30 cellular contexts compared by ENCODE assay signal in the genomic region with DNA sequence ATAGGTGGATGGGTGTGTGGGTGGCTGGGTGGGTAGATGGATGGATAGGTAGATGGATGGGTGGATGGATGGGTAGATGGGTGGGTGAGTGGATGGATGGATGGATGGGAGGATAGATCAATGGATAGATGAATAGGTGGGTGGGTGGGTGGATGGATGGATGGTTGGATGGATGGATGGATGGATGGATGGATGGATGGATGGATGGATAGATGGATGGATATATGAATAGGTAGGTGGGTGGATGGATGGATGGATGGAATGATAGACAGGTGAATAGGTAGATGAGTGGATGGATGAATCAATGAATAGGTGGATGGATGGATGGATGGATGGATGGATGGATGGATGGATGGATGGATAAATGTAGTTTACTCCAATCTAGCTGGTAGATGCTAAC. TPM values are rescaled to one million over a fixed set of nuclear protein-coding genes. Genes with fewer than 3 reads are reported as not detected.
DNase-seq lines count a peak whose midpoint lies in the region; ATAC-seq, FAIRE-seq and TF ChIP-seq lines count a peak whose summit lies in the region.
"Had no signal": no experiment of that assay in that cellular context is flagged by ENCODE, and none has a peak within 500 bp of the region (broad histone marks: within the 10 kb centered on the region; RNA-seq: fewer than 3 reads in every experiment).

No MANE protein-coding gene starts in this region.

- no peak for FAIRE-seq in H1 (lab: Jason Lieb, UNC)
- FAIRE-seq: A204.1, GM12878, GM12892, GM18507 had no signal

- H3K9ac ChIP-seq in IMR-90 (ENCODE audit: low read depth, low read length) (no peak overlapping the region), H1 (replicated peaks in 1 of 4; ENCODE audit: extremely low read depth in 1 of 4, low read depth in 3 of 4, low read length in 3 of 4) (no peak overlapping the region)
- H3K9ac ChIP-seq: BLaER1 had no signal

- H3K9me3 ChIP-seq in HEK293 (ENCODE audit: control insufficient read depth, insufficient read depth, low read depth, low read length), result no peaks in the 10 kb centered on the region
- H3K9me3 ChIP-seq in IMR-90 (ENCODE audit: control insufficient read depth, insufficient read depth, low read length), result no peaks in the 10 kb centered on the region
- H3K9me3 ChIP-seq in H1 (ENCODE audit: insufficient read depth in 2 of 2, low read depth in 1 of 2, low read length in 1 of 2), result no peaks in the 10 kb centered on the region
- H3K9me3 ChIP-seq in MG63, result no peaks in the 10 kb centered on the region
- H3K9me3 ChIP-seq: BE2C, BLaER1 had no signal

- TF ChIP-seq CTCF in HEK293 (tag by site-specific recombination; IDR thresholded peaks at IDR 0.05) (no peak), IMR-90 (conservative IDR thresholded peaks at IDR 0.05; ENCODE audit: low read depth, low read length) (no peak), H1 (IDR thresholded peaks at IDR 0.05; ENCODE audit: control extremely low read depth in 1 of 3, insufficient read depth in 1 of 3, low read depth in 1 of 3, low read length in 3 of 3) (no peak)

- no peak for TF ChIP-seq EP300 in H1 (IDR thresholded peaks at IDR 0.05; ENCODE audit: borderline replicate concordance in 1 of 2, low read depth in 2 of 2, low read length in 2 of 2)

- H4K8ac ChIP-seq in IMR-90 (ENCODE audit: low read depth in 2 of 2, low read length in 2 of 2) (no peak overlapping the region), H1 (ENCODE audit: extremely low read depth, insufficient read depth, low read length) (no peak overlapping the region)

- H3K18ac ChIP-seq in IMR-90 (ENCODE audit: low read depth, low read length) (no peak overlapping the region), H1 (ENCODE audit: extremely low read depth, low read length) (no peak overlapping the region)

- no peaks in the 10 kb centered on the region for H3K9me1 ChIP-seq in IMR-90 (ENCODE audit: insufficient read depth, low read length)

- H2AK9ac ChIP-seq in IMR-90 (replicated peaks; ENCODE audit: low read depth, low read length, poor library complexity), result no peak overlapping the region

- H3K4me2 ChIP-seq in IMR-90 (ENCODE audit: low read depth, low read length), result no peak overlapping the region
- no peak overlapping the region for H3K4me2 ChIP-seq in H1 (ENCODE audit: insufficient read depth in 1 of 2, low read depth in 2 of 2, low read length in 2 of 2)
- H3K4me2 ChIP-seq: BLaER1 had no signal

- dilution Hi-C loops in IMR-90 (cut with HindIII; ENCODE audit: low sequenced_read_pairs, unreplicated experiment), result no loop called here

- CTCF ChIA-PET in HEK293 (lab: Yijun Ruan, JAX) (interaction anchor here (0.7 kb wide), 1 partner anchor 81 kb away, joined by 5 read pairs; no protein-coding TSS in a partner anchor), IMR-90 (lab: Yijun Ruan, JAX) (no interaction called here), H1 (lab: Charles Lee; ENCODE audit: partially characterized antibody) (interaction anchor here (0.7 to 6.4 kb wide), 3 partner anchors 8 to 123 kb away, joined by 3 to 46 read pairs (median 3); no protein-coding TSS in a partner anchor)

- in situ Hi-C loops in IMR-90 (cut with MboI; ENCODE audit: low sequenced_read_pairs), result loop anchor here (25.0 kb wide), 1 partner anchor 290 kb away; no protein-coding TSS in a partner anchor

- H3K56ac ChIP-seq in IMR-90 (ENCODE audit: extremely low read depth, insufficient read depth, low read length) (no peak overlapping the region), H1 (replicated peaks; ENCODE audit: insufficient read length, low read depth, low read length) (peak overlapping the region; percentile 74)

- ATAC-seq in IMR-90 (ENCODE audit: low read depth), result no peak
- ATAC-seq: GM12878 had no signal

- peaks cover 5% of the 10 kb centered on the region; the same call in 1 of the 2 replicates for H3K23me2 ChIP-seq in H1 (ENCODE audit: low read depth, low read length)

- H3K79me1 ChIP-seq in IMR-90 (ENCODE audit: low read depth in 1 of 2, low read length in 2 of 2) (no peaks in the 10 kb centered on the region), H1 (ENCODE audit: low read depth, low read length) (no peaks in the 10 kb centered on the region)

- H2BK120ac ChIP-seq in IMR-90 (ENCODE audit: low read depth, low read length) (no peak overlapping the region), H1 (replicated peaks; ENCODE audit: low read depth, low read length) (no peak overlapping the region)

- H3K36me3 ChIP-seq in HEK293 (ENCODE audit: control insufficient read depth in 2 of 2, insufficient read depth in 1 of 2, low read length in 2 of 2), result no peaks in the 10 kb centered on the region
- no peaks in the 10 kb centered on the region for H3K36me3 ChIP-seq in IMR-90 (ENCODE audit: control insufficient read depth, insufficient read depth, low read length)
- H3K36me3 ChIP-seq in H1 (ENCODE audit: control insufficient read depth in 2 of 4, insufficient read depth in 4 of 4, low read length in 3 of 4), result no peaks in the 10 kb centered on the region
- no peaks in the 10 kb centered on the region for H3K36me3 ChIP-seq in MG63
- H3K36me3 ChIP-seq: BE2C, BLaER1 had no signal

- TF ChIP-seq RAD21 in IMR-90 (IDR thresholded peaks at IDR 0.05; ENCODE audit: low read length) (no peak), H1 (IDR thresholded peaks at IDR 0.05 in 1 of 2, conservative IDR thresholded peaks at IDR 0.05 in 1 of 2; ENCODE audit: low read depth in 2 of 2, low read length in 2 of 2) (no peak)

- H3K79me2 ChIP-seq in H1 (ENCODE audit: control insufficient read depth in 1 of 2, insufficient read depth in 2 of 2, low read length in 2 of 2), result no peaks in the 10 kb centered on the region

- H2BK15ac ChIP-seq in IMR-90 (ENCODE audit: low read depth, low read length) (no peak overlapping the region), H1 (ENCODE audit: low read length) (no peak overlapping the region)

- H3K23ac ChIP-seq in IMR-90 (ENCODE audit: low read depth, low read length) (no peak overlapping the region), H1 (ENCODE audit: insufficient read length) (no peak overlapping the region)

- H3K4me3 ChIP-seq in HEK293 (ENCODE audit: low read depth, low read length) (no peak overlapping the region), IMR-90 (ENCODE audit: insufficient read depth, low read depth, low read length) (no peak overlapping the region), H1 (ENCODE audit: extremely low read depth in 1 of 4, insufficient read depth in 2 of 4, low read depth in 3 of 4, low read length in 4 of 4) (no peak overlapping the region), MG63 (no peak overlapping the region)
- H3K4me3 ChIP-seq: BLaER1, GM12878 had no signal

- TF ChIP-seq POLR2A in IMR-90 (IDR thresholded peaks at IDR 0.05; ENCODE audit: low read depth, low read length) (no peak), H1 (IDR thresholded peaks at IDR 0.05; ENCODE audit: control extremely low read depth in 1 of 2, low read depth in 2 of 2, low read length in 2 of 2) (no peak)

- no peaks in the 10 kb centered on the region for H3K4me1 ChIP-seq in HEK293 (ENCODE audit: control insufficient read depth, insufficient read depth, low read length)
- no peaks in the 10 kb centered on the region for H3K4me1 ChIP-seq in IMR-90 (ENCODE audit: control insufficient read depth, insufficient read depth, low read length)
- no peaks in the 10 kb centered on the region for H3K4me1 ChIP-seq in H1 (replicated peaks in 1 of 4; ENCODE audit: control insufficient read depth in 3 of 4, insufficient read depth in 4 of 4, low read length in 3 of 4)
- H3K4me1 ChIP-seq: BE2C had no signal

- H3K27ac ChIP-seq in HEK293 (ENCODE audit: extremely low read depth, low read depth, low read length), result no peak overlapping the region
- no peak overlapping the region for H3K27ac ChIP-seq in IMR-90 (ENCODE audit: insufficient read depth, low read length)
- no peak overlapping the region for H3K27ac ChIP-seq in H1 (ENCODE audit: low read depth, low read length)
- H3K27ac ChIP-seq: BLaER1 had no signal

- H3K27me3 ChIP-seq in IMR-90 (ENCODE audit: control insufficient read depth, insufficient read depth, low read length) (peaks cover 8% of the 10 kb centered on the region), H1 (replicated peaks in 1 of 4; ENCODE audit: control insufficient read depth in 3 of 4, extremely low read depth in 1 of 4, insufficient read depth in 3 of 4, low read length in 3 of 4) (no peaks in the 10 kb centered on the region), MG63 (no peaks in the 10 kb centered on the region; the same call in 1 of the 2 replicates)
- H3K27me3 ChIP-seq: BE2C, BLaER1 had no signal

- POLR2A ChIA-PET in HEK293 (lab: Yijun Ruan, JAX) (no interaction called here), IMR-90 (lab: Charles Lee; ENCODE audit: unreplicated experiment) (no interaction called here), H1 (lab: Charles Lee; ENCODE audit: partially characterized antibody) (no interaction called here)

- intact Hi-C loops in IMR-90 (cut with micrococcal nuclease), result no loop called here

- H4K5ac ChIP-seq in IMR-90 (ENCODE audit: low read depth, low read length) (no peak overlapping the region), H1 (ENCODE audit: insufficient read length, low read depth, low read length) (no peak overlapping the region)

- H2AK5ac ChIP-seq in IMR-90 (ENCODE audit: low read depth, low read length) (no peak overlapping the region), H1 (ENCODE audit: low read depth, low read length) (no peak overlapping the region)

- H2BK20ac ChIP-seq in IMR-90 (ENCODE audit: low read depth, low read length) (no peak overlapping the region), H1 (ENCODE audit: low read length) (no peak overlapping the region)

- H2BK5ac ChIP-seq in IMR-90 (ENCODE audit: low read depth, low read length, poor library complexity, severe bottlenecking) (peak overlapping the region; percentile 24), H1 (ENCODE audit: low read depth, low read length) (no peak overlapping the region)

- no TSS peak for BruUV-seq in IMR-90 (replicated peaks; lab: Mats Ljungman, UMichigan)

- H3K14ac ChIP-seq in IMR-90 (replicated peaks; ENCODE audit: low read depth, low read length), result no peak overlapping the region
- H3K14ac ChIP-seq in H1 (ENCODE audit: insufficient read length), result no peak overlapping the region

- no peak overlapping the region for H2AFZ ChIP-seq in IMR-90 (replicated peaks; ENCODE audit: low read length, poor library complexity)
- no peak overlapping the region for H2AFZ ChIP-seq in H1 (ENCODE audit: low read length)

- no peak overlapping the region for H3K4ac ChIP-seq in IMR-90 (ENCODE audit: low read depth, low read length)
- no peak overlapping the region for H3K4ac ChIP-seq in H1 (replicated peaks; ENCODE audit: insufficient read length, low read depth, low read length)

- H4K20me1 ChIP-seq in IMR-90 (ENCODE audit: insufficient read depth, low read length), result no peaks in the 10 kb centered on the region
- no peaks in the 10 kb centered on the region for H4K20me1 ChIP-seq in H1 (replicated peaks in 1 of 2; ENCODE audit: control insufficient read depth in 1 of 2, insufficient read depth in 2 of 2, low read length in 2 of 2)
- H4K20me1 ChIP-seq: BLaER1 had no signal

- no peak overlapping the region for H4K91ac ChIP-seq in IMR-90 (ENCODE audit: insufficient read depth, low read depth, low read length)
- H4K91ac ChIP-seq in H1 (replicated peaks; ENCODE audit: insufficient read length, low read length), result no peak overlapping the region

- DNase-seq in IMR-90 (no peak), H1 (ENCODE audit: low read depth in 1 of 2, low spot score in 2 of 2) (no peak), RKO (ENCODE audit: low spot score) (no peak), T-helper 9 cell (no peak), MG63 (no peak)
- DNase-seq: 8988T; ACHN; BE2C; C1 segment of cervical spinal cord; CD4-positive, alpha-beta memory T cell; CD4-positive, CD25-positive, alpha-beta regulatory T cell; CD8-positive, alpha-beta memory T cell; COR-L47; DMS 273 treated with DMSO at 0.1 percent for 48 hours; DMS153; DMS53; DMS79; DND-41; EL; GDM1 had no signal

- H2BK12ac ChIP-seq in H1 (ENCODE audit: low read depth, low read length), result no peak overlapping the region

RNA-seq across cellular contexts. Expression of a gene that starts 52.7 kb away (rescaled TPM):
- total RNA-seq in IMR-90 (2012; rRNA removed), result 0.18 TPM in 1 of 2 replicates, not detected in the other
- not detected in 2 replicates for polyA plus RNA-seq in IMR-90 (2012; rRNA removed)
- polyA plus RNA-seq in IMR-90 (2012; cell fraction: cytosol; rRNA removed), result 0.01 TPM in 1 of 2 replicates, not detected in the other
- 0.28 TPM in 1 of 2 replicates, not detected in the other for polyA plus RNA-seq in IMR-90 (2012; cell fraction: nucleus; rRNA removed; ENCODE audit: low replicate concordance)
- 0.07 and 0.10 TPM in 2 replicates for total RNA-seq in H1 (2021; fragmentation: NEBNext Ultra II Directional; extraction: Animal tissue kit (Norgen Biotek cat#: 25700))
- polyA plus RNA-seq in H1 (2011; rRNA removed), result 0.20 and 0.47 TPM in 2 replicates
- polyA plus RNA-seq in H1 (2011; cell fraction: cytosol; rRNA removed), result 0.26 TPM
- 1.1 TPM for polyA plus RNA-seq in H1 (2011; cell fraction: nucleus; rRNA removed)
- 0.13 to 0.32 TPM (median 0.25 TPM) in 4 replicates for polyA plus RNA-seq in H1 (2012, experiment 1 of 2)
- polyA plus RNA-seq in H1 (2012, experiment 2 of 2), result not detected
- polyA plus RNA-seq in H1 (2013, experiment 1 of 2), result 0.06 TPM
- 0.06 TPM for polyA plus RNA-seq in H1 (2013, experiment 2 of 2)
- 2.2 and 2.8 TPM in 2 replicates for polyA minus RNA-seq in H1 (2011; rRNA and poly(A)+ RNA removed)
- polyA minus RNA-seq in H1 (2011; cell fraction: cytosol; rRNA and poly(A)+ RNA removed), result 0.81 TPM
- polyA minus RNA-seq in H1 (2011; cell fraction: nucleus; rRNA and poly(A)+ RNA removed), result 6.4 TPM
- 1.2 TPM in 1 of 2 replicates, not detected in the other for total RNA-seq in MG63 (2014; rRNA removed; shearing (Covaris generic); ENCODE audit: low replicate concordance)
- total RNA-seq: A673; CD4-positive, alpha-beta memory T cell; CD4-positive, CD25-positive, alpha-beta regulatory T cell; CD8-positive, alpha-beta memory T cell; Daoy had no signal
- polyA plus RNA-seq: AG04450; CD14-positive monocyte; CD4-positive, alpha-beta memory T cell; CD4-positive, CD25-positive, alpha-beta regulatory T cell; CD8-positive, alpha-beta memory T cell had no signal
